In genomic region chr7:26388256-26388655, GRCh38 we compare ENCODE assay signal across 13 cellular contexts.
A peak's percentile ranks its signal among the peaks of the same experiment; 100 is the strongest.
DNase-seq lines count a peak whose midpoint lies in the region; ATAC-seq, FAIRE-seq and TF ChIP-seq lines count a peak whose summit lies in the region.
"Had no signal": no experiment of that assay in that cellular context is flagged by ENCODE, and none has a peak within 500 bp of the region (broad histone marks: within the 10 kb centered on the region; RNA-seq: fewer than 3 reads in every experiment).

No MANE protein-coding gene starts in this region.

- no peaks in the 10 kb centered on the region for H3K27me3 Mint-ChIP-seq in WTC11 (ENCODE audit: low read depth)

- TF ChIP-seq POLR2A in GM12892 (IDR thresholded peaks at IDR 0.05; ENCODE audit: low read depth, low read length): no peak

- ATAC-seq in GM19463 (IDR thresholded peaks at IDR 0.05; ENCODE audit: unreplicated experiment): peak; percentile 96
- ATAC-seq in HG03095 (IDR thresholded peaks at IDR 0.05; ENCODE audit: unreplicated experiment): peak; percentile 71
- no peak for ATAC-seq in WTC11
- ATAC-seq: stimulated activated naive CD8-positive, alpha-beta T cell treated with anti-CD3 and anti-CD28 coated beads, Interleukin-15, Interleukin-2, amounts not matched to agents 100 U/mL and 50 U/mL, for 24 hours had no signal

- peak overlapping the region; percentile 41; the same call in 1 of the 2 replicates for H3K27ac Mint-ChIP-seq in WTC11
- H3K27ac Mint-ChIP-seq: activated naive CD4-positive, alpha-beta T cell treated with anti-CD3 and anti-CD28 coated beads, Interleukin-2, amount 10 ng/mL, durations not matched to agents 7 days and 5 days had no signal

- POLR2A ChIA-PET in WTC11 (lab: Charles Lee): no interaction called here

- no peaks in the 10 kb centered on the region for H3K36me3 Mint-ChIP-seq in WTC11
- H3K36me3 Mint-ChIP-seq: activated naive CD4-positive, alpha-beta T cell treated with anti-CD3 and anti-CD28 coated beads, Interleukin-2, amount 10 ng/mL, durations not matched to agents 7 days and 5 days had no signal

- H3K4me1 Mint-ChIP-seq in WTC11: peaks cover 16% of the 10 kb centered on the region
- H3K4me1 Mint-ChIP-seq: activated naive CD4-positive, alpha-beta T cell treated with anti-CD3 and anti-CD28 coated beads, Interleukin-2, amount 10 ng/mL, durations not matched to agents 7 days and 5 days had no signal

- FAIRE-seq in GM12892 (lab: Jason Lieb, UNC): peak; percentile 83

- H3K9me3 Mint-ChIP-seq in WTC11: no peaks in the 10 kb centered on the region
- H3K9me3 Mint-ChIP-seq: activated naive CD4-positive, alpha-beta T cell treated with anti-CD3 and anti-CD28 coated beads, Interleukin-2, amount 10 ng/mL, durations not matched to agents 7 days and 5 days had no signal

- no peak overlapping the region for H3K4me3 Mint-ChIP-seq in WTC11
- H3K4me3 Mint-ChIP-seq: activated naive CD4-positive, alpha-beta T cell treated with anti-CD3 and anti-CD28 coated beads, Interleukin-2, amount 10 ng/mL, durations not matched to agents 7 days and 5 days had no signal

- TF ChIP-seq CTCF in WTC11 (IDR thresholded peaks at IDR 0.05): no peak

- CTCF ChIA-PET in WTC11 (lab: Charles Lee): interaction anchor here (0.8 to 1.4 kb wide), 3 partner anchors 11 to 66 kb away, joined by 3 read pairs; no protein-coding TSS in a partner anchor

- DNase-seq in GM12892 (ENCODE audit: insufficient read length) (no peak), WTC11 (ENCODE audit: low spot score) (no peak), mucosa of gallbladder (ENCODE audit: low spot score) (no peak), foreskin melanocyte (no peak), islet precursor cell (no peak)
- no peak for DNase-seq in activated naive CD4-positive, alpha-beta T cell treated with Interleukin-2 at 50 U/mL for 16 hours
- DNase-seq: activated naive CD4-positive, alpha-beta T cell treated with anti-CD3 and anti-CD28 coated beads, Interleukin-2, amount 10 ng/mL, durations not matched to agents 7 days and 5 days; BE2C; NCI-H187 treated with DMSO at 0.1 percent for 48 hours; stimulated activated CD4-positive, alpha-beta T cell treated with anti-CD3 and anti-CD28 coated beads, Interleukin-2, amount 100 ng/mL, for 48 hours; stimulated activated naive CD8-positive, alpha-beta T cell treated with anti-CD3 and anti-CD28 coated beads, Interleukin-15, Interleukin-2, amounts not matched to agents 100 U/mL and 50 U/mL, for 24 hours had no signal

TF ChIP-seq in WTC11, 78 proteins besides CTCF, POLR2A, EP300 and RAD21:
- TF ChIP-seq E2F4 (CRISPR knock-in tag; IDR thresholded peaks at IDR 0.05; ENCODE audit: borderline replicate concordance, low read depth) (no peak), E2F5 (CRISPR knock-in tag; IDR thresholded peaks at IDR 0.05) (no peak), ZNF423 (CRISPR knock-in tag; IDR thresholded peaks at IDR 0.05) (no peak), JAZF1 (CRISPR knock-in tag; IDR thresholded peaks at IDR 0.05) (no peak), ZBTB43 (CRISPR knock-in tag; IDR thresholded peaks at IDR 0.05) (no peak), NFE2L1 (CRISPR knock-in tag; IDR thresholded peaks at IDR 0.05) (0 out of 2 replicates have a peak, but pooled peaks have one; percentile 54)
TF ChIP-seq in WTC11: peak in this region for 1.
